Comparison of ENCODE assay signal across 8 cellular contexts in the genomic region with DNA sequence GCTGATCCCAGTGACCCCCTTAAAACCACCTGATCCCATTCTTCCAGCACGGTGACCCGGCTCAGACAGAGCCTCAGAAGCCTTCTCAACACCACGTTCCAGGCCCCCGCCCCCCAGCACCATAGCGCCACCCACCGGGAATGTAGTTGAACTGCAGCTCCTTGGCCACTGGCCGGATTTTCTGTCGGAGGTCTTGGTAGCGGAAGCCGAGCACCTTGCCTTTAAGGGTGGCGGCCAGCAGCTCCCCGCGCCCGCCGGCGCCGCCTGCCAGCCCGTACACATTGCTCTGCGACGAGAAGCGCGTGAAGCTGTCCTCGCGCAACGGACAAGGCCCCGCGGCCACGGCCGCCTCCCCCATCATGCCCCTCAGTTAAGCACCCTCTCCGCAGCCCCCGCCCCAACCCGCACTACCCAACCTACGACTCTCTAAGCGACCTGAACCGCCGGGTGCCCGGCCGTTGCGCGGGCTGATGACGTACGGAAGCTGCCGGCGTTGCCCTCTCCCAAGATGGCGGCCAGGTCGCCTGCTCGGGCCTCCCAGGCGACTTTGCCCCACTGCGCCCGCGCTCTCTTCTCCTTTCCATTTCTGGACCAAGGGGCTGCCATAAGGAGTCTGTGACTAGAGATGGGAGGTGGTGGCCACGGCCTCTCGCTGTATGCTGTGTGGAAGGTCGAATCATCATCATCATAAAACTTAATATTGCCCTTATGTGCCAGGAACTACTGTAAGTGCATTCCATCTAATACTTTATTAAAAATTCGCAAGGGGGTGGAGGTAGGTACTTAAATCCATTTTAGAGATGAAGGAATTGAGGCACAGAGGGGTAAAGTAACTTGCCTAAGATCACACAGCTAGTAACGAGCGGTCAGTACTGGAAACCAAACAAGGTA. TPM values are rescaled to one million over a fixed set of nuclear protein-coding genes. Genes with fewer than 3 reads are reported as not detected.
DNase-seq lines count a peak whose midpoint lies in the region; ATAC-seq and TF ChIP-seq lines count a peak whose summit lies in the region.

A gene (minus strand): TSS at position 420 of the 891 bp plus-strand sequence. CDS start 59 bp downstream, at position 361.

- peak within 1 kb of the TSS; percentile 100 for H3K27ac Mint-ChIP-seq in activated T-cell treated with anti-CD3 and anti-CD28 coated beads, Interleukin-2, amount 50 U/mL, for 24 hours

- no peaks in the 10 kb centered on the region for H3K9me3 Mint-ChIP-seq in activated T-cell treated with anti-CD3 and anti-CD28 coated beads, Interleukin-2, amount 50 U/mL, for 24 hours

- peak within 1 kb of the TSS; percentile 87 for H2AFZ ChIP-seq in PC-3 (ENCODE audit: low read length)

- H3K9me3 ChIP-seq in PC-3 (ENCODE audit: low read length), result no peaks in the 10 kb centered on the region
- no peaks in the 10 kb centered on the region for H3K9me3 ChIP-seq in muscle layer of colon (ENCODE audit: low read length)

- peak within 1 kb of the TSS; percentile 95 for H3K4me3 Mint-ChIP-seq in activated T-cell treated with anti-CD3 and anti-CD28 coated beads, Interleukin-2, amount 50 U/mL, for 24 hours

- POLR2A ChIA-PET in PC-3 (lab: Charles Lee; ENCODE audit: unreplicated experiment), result interaction anchor here (0.6 to 0.7 kb wide), 2 partner anchors 177 to 385 kb away, joined by 3 to 4 read pairs; no protein-coding TSS in a partner anchor

- H4K20me1 ChIP-seq in PC-3 (ENCODE audit: low read length), result no peaks in the 10 kb centered on the region

- CTCF ChIA-PET in PC-3 (lab: Charles Lee), result interaction anchor here (0.5 to 1.1 kb wide), 2 partner anchors 31 to 74 kb away, joined by 3 to 7 read pairs; a partner anchor contains a TSS

- TF ChIP-seq CTCF in PC-3 (conservative IDR thresholded peaks at IDR 0.05; ENCODE audit: low read depth, low read length), result peak; percentile 92

- H3K27ac ChIP-seq in PC-3 (ENCODE audit: low read length), result peak within 1 kb of the TSS; percentile 60
- peak within 1 kb of the TSS; percentile 70 for H3K27ac ChIP-seq in muscle layer of colon (ENCODE audit: low read depth, low read length)

- no peaks in the 10 kb centered on the region for H3K27me3 ChIP-seq in PC-3 (ENCODE audit: low read length)
- H3K27me3 ChIP-seq in muscle layer of colon (ENCODE audit: control insufficient read depth in 1 of 2, insufficient read depth in 2 of 2, low read length in 2 of 2), result no peaks in the 10 kb centered on the region

- intact Hi-C loops in PC-3 (cut with micrococcal nuclease), result no loop called here

- peak; percentile 63 for ATAC-seq in GM21529 (IDR thresholded peaks at IDR 0.05; ENCODE audit: unreplicated experiment)
- ATAC-seq in PC-3, result peak; percentile 80
- peak; percentile 85 for ATAC-seq in esophagus mucosa

- no peaks in the 10 kb centered on the region for H3K4me1 ChIP-seq in PC-3 (ENCODE audit: insufficient read depth, low read length)
- peaks cover 8% of the 10 kb centered on the region for H3K4me1 ChIP-seq in muscle layer of colon (ENCODE audit: insufficient read depth, low read length)

- TSS peak; percentile 78 for BruUV-seq in PC-3 (replicated peaks; lab: Mats Ljungman, UMichigan)

- no peaks in the 10 kb centered on the region for H3F3A ChIP-seq in PC-3 (ENCODE audit: low read length, unreplicated experiment)

- H3K9ac ChIP-seq in PC-3 (ENCODE audit: low read length) (peak within 1 kb of the TSS; percentile 86), muscle layer of colon (ENCODE audit: low read length) (peak within 1 kb of the TSS; percentile 91)

- no peaks in the 10 kb centered on the region for H3K79me2 ChIP-seq in PC-3 (ENCODE audit: low read length)

- H3K4me2 ChIP-seq in PC-3 (ENCODE audit: low read length), result peak within 1 kb of the TSS; percentile 90

- no peaks in the 10 kb centered on the region for H3K36me3 ChIP-seq in PC-3 (ENCODE audit: low read depth, low read length)
- H3K36me3 ChIP-seq in muscle layer of colon (ENCODE audit: insufficient read depth, low read length), result peaks cover 25% of the 10 kb centered on the region

- H3K4me3 ChIP-seq in PC-3 (ENCODE audit: low read length), result peak within 1 kb of the TSS; percentile 89
- H3K4me3 ChIP-seq in muscle layer of colon (ENCODE audit: low read depth in 1 of 2, low read length in 2 of 2), result peak within 1 kb of the TSS; percentile 50 to 89

- DNase-seq in DMS 273 treated with DMSO at 0.1 percent for 48 hours (lab: John Stamatoyannopoulos, UW) (peak; percentile 92), KG1 (lab: John Stamatoyannopoulos, UW) (peak; percentile 90), PC-3 (peak; percentile 80)
- DNase-seq in activated T-cell treated with anti-CD3 and anti-CD28 coated beads, Interleukin-2, amount 50 U/mL, for 24 hours, result peak; percentile 94
- peak; percentile 94 for DNase-seq in stimulated activated CD8-positive, alpha-beta memory T cell treated with anti-CD3 and anti-CD28 coated beads, Interleukin-4, amount 100 ng/mL, for 48 hours

- peaks cover 34% of the 10 kb centered on the region for H3K4me1 Mint-ChIP-seq in activated T-cell treated with anti-CD3 and anti-CD28 coated beads, Interleukin-2, amount 50 U/mL, for 24 hours (ENCODE audit: low read depth)

- H3K36me3 Mint-ChIP-seq in activated T-cell treated with anti-CD3 and anti-CD28 coated beads, Interleukin-2, amount 50 U/mL, for 24 hours (ENCODE audit: low read depth), result peaks cover 46% of the 10 kb centered on the region

- H3K27me3 Mint-ChIP-seq in activated T-cell treated with anti-CD3 and anti-CD28 coated beads, Interleukin-2, amount 50 U/mL, for 24 hours, result no peaks in the 10 kb centered on the region

- no peaks in the 10 kb centered on the region for H3K9me2 ChIP-seq in PC-3 (replicated peaks; ENCODE audit: low read length)

RNA-seq across cellular contexts. Expression of the gene that starts here (rescaled TPM):
- total RNA-seq in PC-3 (2014; rRNA removed), result 8.0 and 18.3 TPM in 2 replicates
- 9.8 TPM for total RNA-seq in esophagus mucosa

Comparison
In these comparisons a context has a peak if more than half of its experiments do, and no peak if none do; other contexts are left out.
1. Peak in every context shown above with its lines: DNase-seq, ATAC-seq, H3K4me3 ChIP-seq and H3K27ac ChIP-seq.